40 cellular contexts compared by ENCODE assay signal in the genomic region with DNA sequence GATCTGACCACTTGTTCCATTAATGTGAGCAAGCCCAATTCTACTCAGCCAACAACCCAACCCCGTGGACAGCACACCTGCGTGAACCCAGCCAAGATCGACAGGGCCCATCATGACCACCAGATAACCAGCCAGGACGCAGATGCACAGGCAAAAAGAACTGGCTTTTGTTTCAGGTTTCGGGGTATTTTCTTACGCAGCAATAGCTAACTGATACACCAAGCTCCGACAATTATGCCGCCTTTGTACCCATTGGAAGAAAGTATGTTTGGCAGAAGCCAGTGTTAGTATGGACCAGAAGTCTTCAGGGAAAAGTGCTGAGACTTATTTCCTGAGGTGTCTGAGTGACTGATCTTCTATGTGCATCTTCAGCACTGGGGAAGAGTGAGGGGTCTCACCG. TPM values are rescaled to one million over a fixed set of nuclear protein-coding genes. Genes with fewer than 3 reads are reported as not detected.
"Had no signal": no experiment of that assay in that cellular context is flagged by ENCODE, and none has a peak within 500 bp of the region (broad histone marks: within the 10 kb centered on the region; RNA-seq: fewer than 3 reads in every experiment).

No MANE protein-coding gene starts in this region.

- DNase-seq: activated effector memory CD4-positive, alpha-beta T cell treated with anti-CD3 and anti-CD28 coated beads, Interleukin-2, amount 50 U/mL, for 16 hours; activated effector memory CD4-positive, alpha-beta T cell treated with Interleukin-2 at 50 U/mL for 16 hours; activated gamma-delta T cell; activated gamma-delta T cell treated with Interleukin-2 at 50 U/mL for 16 hours; activated naive CD4-positive, alpha-beta T cell; activated naive CD4-positive, alpha-beta T cell treated with anti-CD3 and anti-CD28 coated beads for 36 hours; activated naive CD4-positive, alpha-beta T cell treated with anti-CD3 and anti-CD28 coated beads, Interleukin-2, amount 10 ng/mL, durations not matched to agents 7 days and 5 days; activated naive CD4-positive, alpha-beta T cell treated with anti-CD3 and anti-CD28 coated beads, Interleukin-2, amount 50 U/mL, for 16 hours; activated naive CD4-positive, alpha-beta T cell treated with Interleukin-2 at 50 U/mL for 16 hours; activated naive CD8-positive, alpha-beta T cell treated with anti-CD3 and anti-CD28 coated beads for 36 hours; activated naive CD8-positive, alpha-beta T cell treated with anti-CD3 and anti-CD28 coated beads, Interleukin-2, amount 10 ng/mL, durations not matched to agents 7 days and 5 days; activated naive CD8-positive, alpha-beta T cell treated with anti-CD3 and anti-CD28 coated beads, Interleukin-2, amount 50 U/mL, for 24 hours; activated T-cell treated with anti-CD3 and anti-CD28 coated beads, Interleukin-2, amount 50 U/mL, for 24 hours; activated T-cell treated with anti-CD3 and anti-CD28 coated beads, Interleukin-2, amount 50 U/mL, for 4 hours; activated T-cell treated with anti-CD3 and anti-CD28 coated beads, Interleukin-2, amount 50 U/mL, for 48 hours; activated T-cell treated with anti-CD3 and anti-CD28 coated beads, Interleukin-2, amount 50 U/mL, for 72 hours; adrenal gland; amniotic stem cell; amygdala; anterior cingulate cortex; aorta; body of pancreas; brain microvascular endothelial cell; caudate nucleus; central memory CD4-positive, alpha-beta T cell; cerebellar nuclear complex had no signal

- H3K27me3 ChIP-seq: ascending aorta, body of pancreas had no signal

- H3K4me3 Mint-ChIP-seq: activated naive CD4-positive, alpha-beta T cell treated with anti-CD3 and anti-CD28 coated beads for 36 hours; activated naive CD4-positive, alpha-beta T cell treated with anti-CD3 and anti-CD28 coated beads, Interleukin-2, amount 10 ng/mL, durations not matched to agents 7 days and 5 days; activated naive CD4-positive, alpha-beta T cell treated with anti-CD3 and anti-CD28 coated beads, Interleukin-2, amount 50 U/mL, for 24 hours; activated naive CD8-positive, alpha-beta T cell; activated naive CD8-positive, alpha-beta T cell treated with anti-CD3 and anti-CD28 coated beads for 36 hours; activated naive CD8-positive, alpha-beta T cell treated with anti-CD3 and anti-CD28 coated beads, Interleukin-2, amount 10 ng/mL, durations not matched to agents 7 days and 5 days; activated naive CD8-positive, alpha-beta T cell treated with anti-CD3 and anti-CD28 coated beads, Interleukin-2, amount 50 U/mL, for 24 hours; activated T-cell treated with anti-CD3 and anti-CD28 coated beads, Interleukin-2, amount 50 U/mL, for 24 hours; activated T-cell treated with anti-CD3 and anti-CD28 coated beads, Interleukin-2, amount 50 U/mL, for 4 hours; activated T-cell treated with anti-CD3 and anti-CD28 coated beads, Interleukin-2, amount 50 U/mL, for 72 hours; activated T-helper 1 cell treated with anti-CD3 and anti-CD28 coated beads, Interleukin-12 subunit alpha, Interleukin-12 subunit beta, Interleukin-2, Interleukin-4 antibody, amounts not matched to agents 30 ng/mL and 10 ng/mL and 1 ng/mL, durations not matched to agents 14 hours and 24 hours and 36 hours; activated T-helper 17 cell treated with anti-CD3 and anti-CD28 coated beads, Interleukin-2, amount 50 U/mL, for 72 hours; brain; central memory CD8-positive, alpha-beta T cell had no signal

- H3K27ac Mint-ChIP-seq: activated naive CD4-positive, alpha-beta T cell treated with anti-CD3 and anti-CD28 coated beads for 36 hours; activated naive CD4-positive, alpha-beta T cell treated with anti-CD3 and anti-CD28 coated beads, Interleukin-2, amount 10 ng/mL, durations not matched to agents 7 days and 5 days; activated naive CD4-positive, alpha-beta T cell treated with anti-CD3 and anti-CD28 coated beads, Interleukin-2, amount 50 U/mL, for 24 hours; activated naive CD4-positive, alpha-beta T cell treated with anti-CD3 and anti-CD28 coated beads, Interleukin-2, amount 50 U/mL, for 72 hours; activated naive CD8-positive, alpha-beta T cell; activated naive CD8-positive, alpha-beta T cell treated with anti-CD3 and anti-CD28 coated beads for 36 hours; activated naive CD8-positive, alpha-beta T cell treated with anti-CD3 and anti-CD28 coated beads, Interleukin-2, amount 10 ng/mL, durations not matched to agents 7 days and 5 days; activated naive CD8-positive, alpha-beta T cell treated with anti-CD3 and anti-CD28 coated beads, Interleukin-2, amount 50 U/mL, for 24 hours; activated T-cell treated with anti-CD3 and anti-CD28 coated beads, Interleukin-2, amount 50 U/mL, for 24 hours; activated T-cell treated with anti-CD3 and anti-CD28 coated beads, Interleukin-2, amount 50 U/mL, for 72 hours; activated T-helper 1 cell treated with anti-CD3 and anti-CD28 coated beads, Interleukin-12 subunit alpha, Interleukin-12 subunit beta, Interleukin-2, Interleukin-4 antibody, amounts not matched to agents 30 ng/mL and 10 ng/mL and 1 ng/mL, durations not matched to agents 14 hours and 24 hours and 36 hours; activated T-helper 17 cell treated with anti-CD3 and anti-CD28 coated beads, Interleukin-2, amount 50 U/mL, for 72 hours; activated T-helper 2 cell treated with anti-CD3 and anti-CD28 coated beads, Interferon-gamma antibody, Interleukin-2, Interleukin-4, amounts not matched to agents 10 μg/mL and 5 μg/mL and 100 μg/mL, durations not matched to agents 14 hours and 24 hours and 36 hours; brain had no signal

- H3K4me3 ChIP-seq: adrenal gland, ascending aorta, body of pancreas, breast epithelium, cardiac muscle cell had no signal

- H3K36me3 ChIP-seq: adrenal gland, ascending aorta, brain microvascular endothelial cell, breast epithelium, cardiac muscle cell had no signal

- H3K4me1 Mint-ChIP-seq: activated naive CD4-positive, alpha-beta T cell treated with anti-CD3 and anti-CD28 coated beads, Interleukin-2, amount 10 ng/mL, durations not matched to agents 7 days and 5 days; activated naive CD4-positive, alpha-beta T cell treated with anti-CD3 and anti-CD28 coated beads, Interleukin-2, amount 50 U/mL, for 24 hours; activated naive CD8-positive, alpha-beta T cell treated with anti-CD3 and anti-CD28 coated beads for 36 hours; activated naive CD8-positive, alpha-beta T cell treated with anti-CD3 and anti-CD28 coated beads, Interleukin-2, amount 10 ng/mL, durations not matched to agents 7 days and 5 days; activated naive CD8-positive, alpha-beta T cell treated with anti-CD3 and anti-CD28 coated beads, Interleukin-2, amount 50 U/mL, for 24 hours; activated T-helper 17 cell treated with anti-CD3 and anti-CD28 coated beads, Interleukin-2, amount 50 U/mL, for 72 hours; brain; central memory CD8-positive, alpha-beta T cell had no signal

- H3K9me3 Mint-ChIP-seq: activated naive CD4-positive, alpha-beta T cell treated with anti-CD3 and anti-CD28 coated beads, Interleukin-2, amount 50 U/mL, for 24 hours; activated naive CD8-positive, alpha-beta T cell treated with anti-CD3 and anti-CD28 coated beads for 36 hours; activated naive CD8-positive, alpha-beta T cell treated with anti-CD3 and anti-CD28 coated beads, Interleukin-2, amount 50 U/mL, for 24 hours; activated T-cell treated with anti-CD3 and anti-CD28 coated beads, Interleukin-2, amount 50 U/mL, for 24 hours; activated T-cell treated with anti-CD3 and anti-CD28 coated beads, Interleukin-2, amount 50 U/mL, for 4 hours; activated T-cell treated with anti-CD3 and anti-CD28 coated beads, Interleukin-2, amount 50 U/mL, for 72 hours; activated T-helper 2 cell treated with anti-CD3 and anti-CD28 coated beads, Interferon-gamma antibody, Interleukin-2, Interleukin-4, amounts not matched to agents 10 μg/mL and 5 μg/mL and 100 μg/mL, durations not matched to agents 14 hours and 24 hours and 36 hours; central memory CD8-positive, alpha-beta T cell had no signal

- H3K9me3 ChIP-seq: adrenal gland, ascending aorta, body of pancreas, breast epithelium had no signal

- H3K36me3 Mint-ChIP-seq: activated naive CD4-positive, alpha-beta T cell treated with anti-CD3 and anti-CD28 coated beads, Interleukin-2, amount 10 ng/mL, durations not matched to agents 7 days and 5 days; activated naive CD4-positive, alpha-beta T cell treated with anti-CD3 and anti-CD28 coated beads, Interleukin-2, amount 50 U/mL, for 24 hours; activated naive CD8-positive, alpha-beta T cell; activated naive CD8-positive, alpha-beta T cell treated with anti-CD3 and anti-CD28 coated beads for 36 hours; activated naive CD8-positive, alpha-beta T cell treated with anti-CD3 and anti-CD28 coated beads, Interleukin-2, amount 10 ng/mL, durations not matched to agents 7 days and 5 days; brain had no signal

- H3K27ac ChIP-seq: adrenal gland, ascending aorta, body of pancreas, brain microvascular endothelial cell, breast epithelium, cardiac muscle cell had no signal

- H3K4me1 ChIP-seq: adrenal gland, ascending aorta, body of pancreas, breast epithelium had no signal

- FAIRE-seq: astrocyte had no signal

- ATAC-seq: activated naive CD4-positive, alpha-beta T cell treated with anti-CD3 and anti-CD28 coated beads, Interleukin-2, amount 50 U/mL, for 72 hours; activated naive CD8-positive, alpha-beta T cell treated with anti-CD3 and anti-CD28 coated beads, Interleukin-2, amount 50 U/mL, for 24 hours; activated T-cell treated with anti-CD3 and anti-CD28 coated beads, Interleukin-2, amount 50 U/mL, for 4 hours; activated T-cell treated with anti-CD3 and anti-CD28 coated beads, Interleukin-2, amount 50 U/mL, for 72 hours; activated T-helper 17 cell treated with anti-CD3 and anti-CD28 coated beads, Interleukin-2, amount 50 U/mL, for 72 hours; body of pancreas had no signal

RNA-seq across cellular contexts. Expression of a gene that starts 6.0 kb away (rescaled TPM):
- total RNA-seq: activated naive CD4-positive, alpha-beta T cell treated with anti-CD3 and anti-CD28 coated beads for 36 hours; activated naive CD4-positive, alpha-beta T cell treated with anti-CD3 and anti-CD28 coated beads, Interleukin-2, amount 50 U/mL, for 72 hours; activated naive CD8-positive, alpha-beta T cell treated with anti-CD3 and anti-CD28 coated beads for 36 hours; activated naive CD8-positive, alpha-beta T cell treated with anti-CD3 and anti-CD28 coated beads, Interleukin-2, amount 10 ng/mL, durations not matched to agents 7 days and 5 days; activated T-cell treated with anti-CD3 and anti-CD28 coated beads, Interleukin-2, amount 50 U/mL, for 72 hours; activated T-helper 1 cell treated with anti-CD3 and anti-CD28 coated beads, Interleukin-12 subunit alpha, Interleukin-12 subunit beta, Interleukin-2, Interleukin-4 antibody, amounts not matched to agents 30 ng/mL and 10 ng/mL and 1 ng/mL, durations not matched to agents 14 hours and 24 hours and 36 hours; activated T-helper 17 cell treated with anti-CD3 and anti-CD28 coated beads, Interleukin-2, amount 50 U/mL, for 72 hours; activated T-helper 2 cell treated with anti-CD3 and anti-CD28 coated beads, Interferon-gamma antibody, Interleukin-2, Interleukin-4, amounts not matched to agents 10 μg/mL and 5 μg/mL and 100 μg/mL, durations not matched to agents 14 hours and 24 hours and 36 hours; bronchial epithelial cell; cardiac muscle cell; cardiac septum had no signal
- polyA plus RNA-seq: aorta, cardiac muscle cell had no signal
